In genomic region chr13:37869756-37870488, GRCh38 we compare ENCODE assay signal across 8 cellular contexts. TPM values are rescaled to one million over a fixed set of nuclear protein-coding genes. Genes with fewer than 3 reads are reported as not detected.
DNase-seq lines count a peak whose midpoint lies in the region; ATAC-seq and TF ChIP-seq lines count a peak whose summit lies in the region.

TRPC4 (minus strand) TSS chr13:37869772; CDS start chr13:37783333, 86,439 bp downstream.

- H3K27me3 Mint-ChIP-seq in HFFc6 (ENCODE audit: insufficient read depth) = no peaks in the 10 kb centered on the region

- no peaks in the 10 kb centered on the region for H3K9me3 Mint-ChIP-seq in HFFc6

- H3K4me1 Mint-ChIP-seq in HFFc6 (ENCODE audit: low read depth) = peaks cover 39% of the 10 kb centered on the region

- H3K36me3 ChIP-seq in neuron (ENCODE audit: insufficient read depth, low read length) = no peaks in the 10 kb centered on the region

- no peak for ATAC-seq in GM21529 (IDR thresholded peaks at IDR 0.05; ENCODE audit: unreplicated experiment)
- ATAC-seq in HG03039 (IDR thresholded peaks at IDR 0.05; ENCODE audit: unreplicated experiment) = no peak
- no peak for ATAC-seq in GM21528 (IDR thresholded peaks at IDR 0.05; ENCODE audit: low FRiP score, unreplicated experiment)

- no peaks in the 10 kb centered on the region for H3K9me3 ChIP-seq in neuron (ENCODE audit: low read length)

- no peaks in the 10 kb centered on the region for H3K27me3 ChIP-seq in neuron (ENCODE audit: insufficient read depth, low read length)

- H3K4me3 Mint-ChIP-seq in HFFc6 = peak within 1 kb of the TSS; percentile 97

- no peaks in the 10 kb centered on the region for H3K36me3 Mint-ChIP-seq in HFFc6 (ENCODE audit: low read depth)

- peak; percentile 80 for TF ChIP-seq CTCF in AG09309 (IDR thresholded peaks at IDR 0.05; ENCODE audit: control insufficient read depth, insufficient read depth, low read depth, low read length, missing control alignments)
- peak; percentile 78 for TF ChIP-seq CTCF in HFFc6 (IDR thresholded peaks at IDR 0.05)

- H2AFZ ChIP-seq in neuron (ENCODE audit: low read depth, low read length) = peak within 1 kb of the TSS; percentile 94

- peak; percentile 62 for DNase-seq in AG09309 (ENCODE audit: low read depth)
- DNase-seq in HFFc6 = peak; percentile 86
- peak; percentile 40 for DNase-seq in SK-N-DZ (ENCODE audit: low spot score)
- peak; percentile 28 for DNase-seq in fibroblast of the conjunctiva (ENCODE audit: low read depth)

- peak within 1 kb of the TSS; percentile 97 for H3K4me3 ChIP-seq in AG09309 (ENCODE audit: control insufficient read depth, low read depth, low read length)
- peak within 1 kb of the TSS; percentile 71 for H3K4me3 ChIP-seq in neuron (ENCODE audit: low read length)

- peak within 1 kb of the TSS; percentile 86 for H3K27ac Mint-ChIP-seq in HFFc6

- peaks cover 16% of the 10 kb centered on the region for H3K4me1 ChIP-seq in neuron (ENCODE audit: insufficient read depth, low read length)

RNA-seq across cellular contexts. Expression of gene TRPC4, which starts in this region (rescaled TPM):
- 10 to 100 TPM; 14.3 to 17.5 (median 15.4) TPM for total RNA-seq in HFFc6 (2021; fragmentation: NEBNext Ultra II Directional; extraction: Animal tissue kit (Norgen Biotek cat#: 25700))
- not detected in 2 replicates for polyA plus RNA-seq in SK-N-DZ (2014; cell fraction: cytosol; rRNA removed)
- polyA plus RNA-seq in SK-N-DZ (2014; cell fraction: nucleus; rRNA removed) = not detected in 2 replicates

Comparison
In these comparisons a context has a peak if more than half of its experiments do, and no peak if none do; other contexts are left out.
1. DNase-seq: peak in every context shown above with its lines; median percentile 86 in HFFc6; 62 in AG09309; 40 in SK-N-DZ; 28 in fibroblast of the conjunctiva.